Comparison of ENCODE assay signal across 25 cellular contexts in the genomic region with DNA sequence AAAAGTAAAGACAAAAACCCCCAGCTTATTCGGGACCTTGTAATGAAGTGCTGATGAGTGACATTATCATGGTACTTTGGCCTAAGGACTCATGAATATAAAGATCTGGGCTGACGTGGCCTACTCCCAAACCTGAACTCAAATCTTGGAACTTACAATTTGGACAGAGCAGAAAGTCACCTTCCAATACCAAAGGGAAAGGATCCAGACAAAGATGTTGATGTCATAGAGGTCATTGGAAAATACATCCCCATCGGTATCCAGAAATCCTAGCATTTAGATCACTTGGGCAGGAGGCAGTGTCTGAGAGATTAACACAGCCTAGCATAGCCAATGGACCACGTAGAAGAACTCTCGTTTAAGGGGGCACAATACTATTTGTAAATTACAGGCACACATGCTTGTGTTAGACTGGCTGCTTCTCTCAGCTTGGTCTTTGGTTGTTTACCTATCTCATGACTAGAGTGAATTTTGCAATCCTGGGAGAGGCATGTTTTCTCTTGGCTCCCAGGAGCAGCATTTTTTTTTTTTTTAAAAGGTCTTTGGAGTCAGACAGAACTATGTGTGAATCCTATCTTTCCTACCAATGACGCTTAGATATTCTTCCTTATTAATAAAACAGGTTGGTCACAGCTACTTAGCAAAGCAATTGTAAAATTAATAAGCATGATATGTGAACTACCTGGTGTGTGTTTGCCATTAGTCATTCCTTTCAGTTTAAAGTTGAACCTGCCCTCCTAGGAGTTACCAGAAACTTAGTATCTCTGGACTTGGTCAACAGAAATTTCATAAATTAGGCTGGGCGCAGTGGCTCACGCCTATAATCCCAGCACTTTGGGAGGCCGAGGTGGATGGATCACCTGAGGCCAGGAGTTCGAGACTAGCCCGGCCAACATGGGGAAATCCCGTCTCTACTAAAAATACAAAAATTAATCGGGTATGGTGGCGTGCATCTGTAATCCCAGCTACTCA. TPM values are rescaled to one million over a fixed set of nuclear protein-coding genes. Genes with fewer than 3 reads are reported as not detected.
DNase-seq lines count a peak whose midpoint lies in the region; ATAC-seq and TF ChIP-seq lines count a peak whose summit lies in the region.
"Had no signal": no experiment of that assay in that cellular context is flagged by ENCODE, and none has a peak within 500 bp of the region (broad histone marks: within the 10 kb centered on the region; RNA-seq: fewer than 3 reads in every experiment).

No MANE protein-coding gene starts in this region.

- intact Hi-C loops in PC-9 (cut with micrococcal nuclease; ENCODE audit: unreplicated experiment) = no loop called here
- intact Hi-C loops in prostate gland (cut with DNase I) = no loop called here

- H4K20me1 ChIP-seq in PC-9 (ENCODE audit: insufficient read depth) = no peaks in the 10 kb centered on the region

- H3K4me1 ChIP-seq in PC-9 (replicated peaks; ENCODE audit: insufficient read depth) (0 out of 2 replicates have a peak, but pooled peaks cover 7% of the 10 kb centered on the region), prostate gland (replicated peaks) (no peaks in the 10 kb centered on the region)
- H3K4me1 ChIP-seq: Peyer's patch, SJSA1 had no signal

- H3K4me3 ChIP-seq in PC-9 = no peak overlapping the region
- H3K4me3 ChIP-seq in prostate gland = no peak overlapping the region
- H3K4me3 ChIP-seq: Peyer's patch, SJSA1 had no signal

- H3K79me2 ChIP-seq in PC-9 (ENCODE audit: low read depth) = no peaks in the 10 kb centered on the region

- no peaks in the 10 kb centered on the region for H3K9me2 ChIP-seq in PC-9 (ENCODE audit: insufficient read depth)

- H3K9me3 ChIP-seq in PC-9 (ENCODE audit: insufficient read depth, low read depth) = no peaks in the 10 kb centered on the region
- no peaks in the 10 kb centered on the region for H3K9me3 ChIP-seq in prostate gland
- H3K9me3 ChIP-seq: Peyer's patch, SJSA1 had no signal

- H3K27ac ChIP-seq in PC-9 (no peak overlapping the region), prostate gland (no peak overlapping the region)
- H3K27ac ChIP-seq: 22Rv1, brain microvascular endothelial cell, Peyer's patch, SJSA1 had no signal

- TF ChIP-seq CTCF in PC-9 (conservative IDR thresholded peaks at IDR 0.05) = no peak
- TF ChIP-seq CTCF in prostate gland (IDR thresholded peaks at IDR 0.05) = no peak

- POLR2A ChIA-PET in PC-9 (lab: Charles Lee; ENCODE audit: unreplicated experiment) = no interaction called here

- BruUV-seq in PC-9 (replicated peaks; lab: Mats Ljungman, UMichigan) = no TSS peak

- 83% methylated on average over 14 of the region's 14 CpGs for WGBS in prostate gland

- H3K27me3 ChIP-seq in PC-9 (ENCODE audit: insufficient read depth, low read depth) = peaks cover 21% of the 10 kb centered on the region
- no peaks in the 10 kb centered on the region for H3K27me3 ChIP-seq in prostate gland (replicated peaks; ENCODE audit: insufficient read depth)
- H3K27me3 ChIP-seq: brain microvascular endothelial cell, Peyer's patch had no signal

- ATAC-seq in HG03442 (IDR thresholded peaks at IDR 0.05; ENCODE audit: unreplicated experiment) = no peak
- ATAC-seq: activated CD8-positive, alpha-beta T cell treated with anti-CD3 and anti-CD28 coated beads, Interleukin-2, amount 10 ng/mL, durations not matched to agents 7 days and 5 days; CD8-positive, alpha-beta T cell; stimulated activated memory B cell treated with anti-CD40 and anti-IgM and Interleukin-4, amounts not matched to agents 10 μg/mL and 1 μg/mL and 100 μg/mL, for 72 hours had no signal

- H3K36me3 ChIP-seq in PC-9 (ENCODE audit: low read depth) = no peaks in the 10 kb centered on the region
- no peaks in the 10 kb centered on the region for H3K36me3 ChIP-seq in prostate gland
- H3K36me3 ChIP-seq: brain microvascular endothelial cell, Peyer's patch, SJSA1 had no signal

- H3K4me2 ChIP-seq in PC-9 = peak overlapping the region; percentile 4; the same call in 1 of the 2 replicates

- CTCF ChIA-PET in PC-9 (lab: Charles Lee) = interaction anchor here (0.6 kb wide), 1 partner anchor 11 kb away, joined by 5 read pairs; no protein-coding TSS in a partner anchor

- TF ChIP-seq POLR2A in prostate gland (IDR thresholded peaks at IDR 0.05) = no peak

- peak overlapping the region; percentile 28; the same call in 1 of the 2 replicates for H2AFZ ChIP-seq in PC-9

- DNase-seq in DMS53 (lab: John Stamatoyannopoulos, UW) (peak; percentile 41), DMS53 treated with DMSO at 0.1 percent for 48 hours (lab: John Stamatoyannopoulos, UW; ENCODE audit: unreplicated experiment) (no peak), PC-9 (peak in 1 of 2 experiments; percentile 70), iris pigment epithelial cell (ENCODE audit: low read depth) (peak; percentile 13), prostate gland (ENCODE audit: low spot score) (peak; percentile 22), SIG-M5 (lab: John Stamatoyannopoulos, UW) (no peak), DMS 273 treated with DMSO at 0.1 percent for 48 hours (lab: John Stamatoyannopoulos, UW) (no peak)
- DNase-seq: activated CD4-positive, CD25-positive, alpha-beta regulatory T cell treated with anti-CD3 and anti-CD28 coated beads, Interleukin-2, amount 50 U/mL, for 72 hours; activated CD8-positive, alpha-beta T cell treated with anti-CD3 and anti-CD28 coated beads, Interleukin-2, amount 10 ng/mL, durations not matched to agents 7 days and 5 days; activated gamma-delta T cell treated with Interleukin-2 at 50 U/mL for 16 hours; activated T-cell treated with anti-CD3 and anti-CD28 coated beads for 4 hours; brain microvascular endothelial cell; CD8-positive, alpha-beta T cell; effector CD8-positive, alpha-beta T cell; GOT3; mammary epithelial cell; NCI-H1105; NCI-H2029 treated with DMSO at 0.1 percent for 48 hours; NCI-H446 treated with DMSO at 0.1 percent for 48 hours; Peyer's patch; stimulated activated CD4-positive, alpha-beta T cell treated with anti-CD3 and anti-CD28 coated beads, Interleukin-4, amount 100 ng/mL, for 1 hour had no signal

- no peaks in the 10 kb centered on the region for H3F3A ChIP-seq in PC-9 (ENCODE audit: insufficient read depth, low read depth)

RNA-seq across cellular contexts. Expression of a gene that starts 27.8 kb away (rescaled TPM):
- total RNA-seq in PC-9 (2021) = 70.8 and 84.4 TPM in 2 replicates
- total RNA-seq in prostate gland = 10 to 100 TPM; 30.0 to 43.0 TPM

RNA-seq across cellular contexts. Expression of a gene that starts 31.4 kb away (rescaled TPM):
- total RNA-seq in PC-9 (2021) (not detected in 2 replicates), prostate gland (1 to 10 TPM; 3.4 to 5.2 TPM)

Comparison
In these comparisons a context has a peak if more than half of its experiments do, and no peak if none do; other contexts are left out.
1. DNase-seq: peak in DMS53 (single experiment), iris pigment epithelial cell (single experiment) and prostate gland (single experiment); none in DMS53 treated with DMSO at 0.1 percent for 48 hours (single experiment), SIG-M5 (single experiment) and DMS 273 treated with DMSO at 0.1 percent for 48 hours (single experiment).